ENCODE assay signal across 13 cellular contexts in genomic region chr6:44662461-44663121, GRCh38.
A peak's percentile ranks its signal among the peaks of the same experiment; 100 is the strongest.
DNase-seq lines count a peak whose midpoint lies in the region; ATAC-seq, FAIRE-seq and TF ChIP-seq lines count a peak whose summit lies in the region.
"Had no signal": no experiment of that assay in that cellular context is flagged by ENCODE, and none has a peak within 500 bp of the region (broad histone marks: within the 10 kb centered on the region; RNA-seq: fewer than 3 reads in every experiment).

No MANE protein-coding gene starts in this region.

- H3K4me1 Mint-ChIP-seq in CD4-positive, alpha-beta T cell (ENCODE audit: low read depth) = no peaks in the 10 kb centered on the region

- CTCF ChIA-PET in CD4-positive, alpha-beta T cell (lab: Charles Lee) = no interaction called here

- no peak for ATAC-seq in Right ventricle myocardium superior (ENCODE audit: poor library complexity)
- ATAC-seq in HG03025 (IDR thresholded peaks at IDR 0.05; ENCODE audit: low FRiP score, unreplicated experiment) = no peak
- no peak for ATAC-seq in CD4-positive, alpha-beta T cell (ENCODE audit: poor library complexity)

- no peak for FAIRE-seq in urothelium cell line (lab: Jason Lieb, UNC)
- FAIRE-seq: islet of Langerhans had no signal

- POLR2A ChIA-PET in CD4-positive, alpha-beta T cell (lab: Charles Lee) = no interaction called here

- no peak for TF ChIP-seq CTCF in WERI-Rb-1 (IDR thresholded peaks at IDR 0.05; ENCODE audit: low read depth, low read length)
- TF ChIP-seq CTCF in kidney epithelial cell (IDR thresholded peaks at IDR 0.05; ENCODE audit: insufficient read depth, low read length, poor library complexity, severe bottlenecking) = no peak
- TF ChIP-seq CTCF in CD4-positive, alpha-beta T cell (IDR thresholded peaks at IDR 0.05) = no peak

- H3K9me3 ChIP-seq in WERI-Rb-1 (ENCODE audit: severe bottlenecking) = no peaks in the 10 kb centered on the region
- no peaks in the 10 kb centered on the region for H3K9me3 ChIP-seq in CD4-positive, alpha-beta T cell (ENCODE audit: control insufficient read depth, low read length)

- H3K36me3 ChIP-seq in WERI-Rb-1 (no peaks in the 10 kb centered on the region), kidney epithelial cell (ENCODE audit: control insufficient read depth, insufficient read depth, low read length) (no peaks in the 10 kb centered on the region)

- no peaks in the 10 kb centered on the region for H3K27me3 Mint-ChIP-seq in CD4-positive, alpha-beta T cell

- DNase-seq in cardiac septum (ENCODE audit: low spot score) (peak; percentile 68), Right ventricle myocardium superior (no peak), WERI-Rb-1 (peak; percentile 56), kidney epithelial cell (ENCODE audit: low read depth) (peak; percentile 77), urothelium cell line (ENCODE audit: low spot score) (peak; percentile 83), HuH-7 (ENCODE audit: low spot score) (no peak)
- DNase-seq in CD4-positive, alpha-beta T cell = no peak
- DNase-seq: cortex of kidney; HFFc6; OCI-M1; stimulated activated CD4-positive, alpha-beta T cell treated with anti-CD3 and anti-CD28 coated beads, Interleukin-12 subunit alpha, Interleukin-12 subunit beta, amount 100 ng/mL, for 4 hours had no signal

- intact Hi-C loops in cardiac septum (cut with DNase I) = loop anchor here (10.0 kb wide), 1 partner anchor 172 kb away; no protein-coding TSS in a partner anchor
- intact Hi-C loops in Right ventricle myocardium superior (cut with DNase I) = no loop called here
- intact Hi-C loops in CD4-positive, alpha-beta T cell (cut with DNase I, micrococcal nuclease) = no loop called here

- no peak overlapping the region for H3K27ac ChIP-seq in WERI-Rb-1
- no peak overlapping the region for H3K27ac ChIP-seq in CD4-positive, alpha-beta T cell (ENCODE audit: low read depth, low read length)

- H3K36me3 Mint-ChIP-seq in CD4-positive, alpha-beta T cell (ENCODE audit: low read depth) = no peaks in the 10 kb centered on the region

- H3K9me3 Mint-ChIP-seq in CD4-positive, alpha-beta T cell = no peaks in the 10 kb centered on the region
- H3K9me3 Mint-ChIP-seq: HFFc6 had no signal

- H3K27ac Mint-ChIP-seq in CD4-positive, alpha-beta T cell = no peak overlapping the region
- H3K27ac Mint-ChIP-seq: HFFc6 had no signal

- no peak overlapping the region for H3K4me3 Mint-ChIP-seq in CD4-positive, alpha-beta T cell
- H3K4me3 Mint-ChIP-seq: HFFc6 had no signal

- H3K27me3 ChIP-seq in WERI-Rb-1 (ENCODE audit: insufficient read depth, low read depth, severe bottlenecking) (no peaks in the 10 kb centered on the region), kidney epithelial cell (ENCODE audit: control insufficient read depth, insufficient read depth, low read length) (no peaks in the 10 kb centered on the region)
- H3K27me3 ChIP-seq in CD4-positive, alpha-beta T cell (ENCODE audit: control insufficient read depth, insufficient read depth, low read length) = no peaks in the 10 kb centered on the region

- H3K4me3 ChIP-seq in WERI-Rb-1 (ENCODE audit: low read depth, low read length) = no peak overlapping the region
- no peak overlapping the region for H3K4me3 ChIP-seq in kidney epithelial cell (ENCODE audit: low read depth, low read length)

Comparison
In these comparisons a context has a peak if more than half of its experiments do, and no peak if none do; other contexts are left out.
1. DNase-seq: peak in cardiac septum (single experiment), WERI-Rb-1 (single experiment), kidney epithelial cell (single experiment) and urothelium cell line (single experiment); none in Right ventricle myocardium superior (single experiment), CD4-positive, alpha-beta T cell (0 of 10) and HuH-7 (single experiment).